In the genomic region with DNA sequence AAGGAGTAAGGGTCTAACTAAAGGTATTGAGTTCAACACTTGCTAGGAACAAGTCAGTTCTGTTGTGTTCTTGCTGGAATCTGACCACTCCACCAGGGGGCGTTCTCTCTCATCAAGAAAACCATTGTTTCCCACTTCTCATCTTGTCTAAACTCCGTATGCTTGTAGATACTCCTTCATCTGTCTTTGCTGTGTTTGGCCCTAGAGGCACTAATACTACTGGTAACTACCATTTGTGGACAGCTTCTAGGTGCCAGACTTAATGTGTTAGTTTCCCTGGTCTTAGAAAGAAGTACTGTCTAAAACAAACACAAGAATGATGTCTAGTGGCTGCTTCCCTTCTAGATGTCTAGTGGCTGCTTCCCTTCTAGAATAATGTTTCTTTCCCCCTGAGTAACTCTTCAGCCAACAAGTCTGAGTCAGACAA, we compare ENCODE assay signal across 1 cellular context.
TF ChIP-seq lines count a peak whose summit lies in the region.

No MANE protein-coding gene starts in this region.

TF ChIP-seq in GM23338, 12 proteins besides CTCF, POLR2A, EP300 and RAD21 (continued from another document):
- TF ChIP-seq, protein P1, sequence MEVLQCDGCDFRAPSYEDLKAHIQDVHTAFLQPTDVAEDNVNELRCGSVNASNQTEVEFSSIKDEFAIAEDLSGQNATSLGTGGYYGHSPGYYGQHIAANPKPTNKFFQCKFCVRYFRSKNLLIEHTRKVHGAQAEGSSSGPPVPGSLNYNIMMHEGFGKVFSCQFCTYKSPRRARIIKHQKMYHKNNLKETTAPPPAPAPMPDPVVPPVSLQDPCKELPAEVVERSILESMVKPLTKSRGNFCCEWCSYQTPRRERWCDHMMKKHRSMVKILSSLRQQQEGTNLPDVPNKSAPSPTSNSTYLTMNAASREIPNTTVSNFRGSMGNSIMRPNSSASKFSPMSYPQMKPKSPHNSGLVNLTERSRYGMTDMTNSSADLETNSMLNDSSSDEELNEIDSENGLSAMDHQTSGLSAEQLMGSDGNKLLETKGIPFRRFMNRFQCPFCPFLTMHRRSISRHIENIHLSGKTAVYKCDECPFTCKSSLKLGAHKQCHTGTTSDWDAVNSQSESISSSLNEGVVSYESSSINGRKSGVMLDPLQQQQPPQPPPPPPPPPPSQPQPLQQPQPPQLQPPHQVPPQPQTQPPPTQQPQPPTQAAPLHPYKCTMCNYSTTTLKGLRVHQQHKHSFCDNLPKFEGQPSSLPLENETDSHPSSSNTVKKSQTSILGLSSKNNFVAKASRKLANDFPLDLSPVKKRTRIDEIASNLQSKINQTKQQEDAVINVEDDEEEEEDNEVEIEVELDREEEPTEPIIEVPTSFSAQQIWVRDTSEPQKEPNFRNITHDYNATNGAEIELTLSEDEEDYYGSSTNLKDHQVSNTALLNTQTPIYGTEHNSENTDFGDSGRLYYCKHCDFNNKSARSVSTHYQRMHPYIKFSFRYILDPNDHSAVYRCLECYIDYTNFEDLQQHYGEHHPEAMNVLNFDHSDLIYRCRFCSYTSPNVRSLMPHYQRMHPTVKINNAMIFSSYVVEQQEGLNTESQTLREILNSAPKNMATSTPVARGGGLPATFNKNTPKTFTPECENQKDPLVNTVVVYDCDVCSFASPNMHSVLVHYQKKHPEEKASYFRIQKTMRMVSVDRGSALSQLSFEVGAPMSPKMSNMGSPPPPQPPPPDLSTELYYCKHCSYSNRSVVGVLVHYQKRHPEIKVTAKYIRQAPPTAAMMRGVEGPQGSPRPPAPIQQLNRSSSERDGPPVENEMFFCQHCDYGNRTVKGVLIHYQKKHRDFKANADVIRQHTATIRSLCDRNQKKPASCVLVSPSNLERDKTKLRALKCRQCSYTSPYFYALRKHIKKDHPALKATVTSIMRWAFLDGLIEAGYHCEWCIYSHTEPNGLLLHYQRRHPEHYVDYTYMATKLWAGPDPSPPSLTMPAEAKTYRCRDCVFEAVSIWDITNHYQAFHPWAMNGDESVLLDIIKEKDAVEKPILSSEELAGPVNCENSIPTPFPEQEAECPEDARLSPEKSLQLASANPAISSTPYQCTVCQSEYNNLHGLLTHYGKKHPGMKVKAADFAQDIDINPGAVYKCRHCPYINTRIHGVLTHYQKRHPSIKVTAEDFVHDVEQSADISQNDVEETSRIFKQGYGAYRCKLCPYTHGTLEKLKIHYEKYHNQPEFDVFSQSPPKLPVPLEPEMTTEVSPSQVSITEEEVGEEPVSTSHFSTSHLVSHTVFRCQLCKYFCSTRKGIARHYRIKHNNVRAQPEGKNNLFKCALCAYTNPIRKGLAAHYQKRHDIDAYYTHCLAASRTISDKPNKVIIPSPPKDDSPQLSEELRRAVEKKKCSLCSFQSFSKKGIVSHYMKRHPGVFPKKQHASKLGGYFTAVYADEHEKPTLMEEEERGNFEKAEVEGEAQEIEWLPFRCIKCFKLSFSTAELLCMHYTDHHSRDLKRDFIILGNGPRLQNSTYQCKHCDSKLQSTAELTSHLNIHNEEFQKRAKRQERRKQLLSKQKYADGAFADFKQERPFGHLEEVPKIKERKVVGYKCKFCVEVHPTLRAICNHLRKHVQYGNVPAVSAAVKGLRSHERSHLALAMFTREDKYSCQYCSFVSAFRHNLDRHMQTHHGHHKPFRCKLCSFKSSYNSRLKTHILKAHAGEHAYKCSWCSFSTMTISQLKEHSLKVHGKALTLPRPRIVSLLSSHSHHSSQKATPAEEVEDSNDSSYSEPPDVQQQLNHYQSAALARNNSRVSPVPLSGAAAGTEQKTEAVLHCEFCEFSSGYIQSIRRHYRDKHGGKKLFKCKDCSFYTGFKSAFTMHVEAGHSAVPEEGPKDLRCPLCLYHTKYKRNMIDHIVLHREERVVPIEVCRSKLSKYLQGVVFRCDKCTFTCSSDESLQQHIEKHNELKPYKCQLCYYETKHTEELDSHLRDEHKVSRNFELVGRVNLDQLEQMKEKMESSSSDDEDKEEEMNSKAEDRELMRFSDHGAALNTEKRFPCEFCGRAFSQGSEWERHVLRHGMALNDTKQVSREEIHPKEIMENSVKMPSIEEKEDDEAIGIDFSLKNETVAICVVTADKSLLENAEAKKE (CRISPR knock-in tag; IDR thresholded peaks at IDR 0.05), result no peak
